Comparison of ENCODE assay signal across 8 cellular contexts in genomic region chr2:25250331-25251031, GRCh38.
A peak's percentile ranks its signal among the peaks of the same experiment; 100 is the strongest.
DNase-seq lines count a peak whose midpoint lies in the region; ATAC-seq and TF ChIP-seq lines count a peak whose summit lies in the region.

No MANE protein-coding gene starts in this region.

- H3K27ac ChIP-seq in ectodermal cell (ENCODE audit: insufficient read depth, low read depth, low read length, poor library complexity, severe bottlenecking): peak overlapping the region; percentile 44
- H3K27ac ChIP-seq in vagina: no peak overlapping the region

- no peak for TF ChIP-seq CTCF in vagina (IDR thresholded peaks at IDR 0.05)

- CTCF ChIA-PET in HEK293T (lab: Yijun Ruan, JAX): no interaction called here

- intact Hi-C loops in posterior cingulate gyrus (cut with DNase I) (no loop called here), vagina (cut with DNase I) (no loop called here)

- ATAC-seq in T-helper 17 cell: peak; percentile 2
- no peak for ATAC-seq in GM21515 (IDR thresholded peaks at IDR 0.05; ENCODE audit: unreplicated experiment)

- H3K9me3 ChIP-seq in T-helper 17 cell (ENCODE audit: control insufficient read depth, low read length, poor library complexity, severe bottlenecking) (no peaks in the 10 kb centered on the region), ectodermal cell (ENCODE audit: control insufficient read depth, low read length) (no peaks in the 10 kb centered on the region), vagina (no peaks in the 10 kb centered on the region)

- POLR2A ChIA-PET in HEK293T (lab: Yijun Ruan, JAX): no interaction called here

- H3K36me3 ChIP-seq in ectodermal cell (ENCODE audit: control insufficient read depth, insufficient read depth, low read length) (peaks cover 28% of the 10 kb centered on the region), vagina (peaks cover 0 to 29% of the 10 kb centered on the region in 2 donors)

- peaks cover 21% of the 10 kb centered on the region for H3K4me1 ChIP-seq in ectodermal cell (ENCODE audit: control insufficient read depth, insufficient read depth, low read length)
- peaks cover 25% of the 10 kb centered on the region for H3K4me1 ChIP-seq in vagina

- peak overlapping the region; percentile 85 for H3K4me3 Mint-ChIP-seq in T-helper 17 cell

- H3K4me3 ChIP-seq in ectodermal cell (ENCODE audit: insufficient read depth, low read depth, low read length) (peak overlapping the region; percentile 62), vagina (no peak overlapping the region)

- peak overlapping the region; percentile 92 for H3K27ac Mint-ChIP-seq in T-helper 17 cell

- H3K27me3 Mint-ChIP-seq in T-helper 17 cell: no peaks in the 10 kb centered on the region

- 3 to 4% methylated on average over 27 of the region's 27 CpGs for WGBS in ectodermal cell, 2 experiments

- no peak for TF ChIP-seq POLR2A in vagina (IDR thresholded peaks at IDR 0.05)

- peaks cover 33% of the 10 kb centered on the region for H3K4me1 Mint-ChIP-seq in T-helper 17 cell

- H3K36me3 Mint-ChIP-seq in T-helper 17 cell (ENCODE audit: low read depth): peaks cover 11% of the 10 kb centered on the region

- peak; percentile 61 for DNase-seq in ELF-1 (ENCODE audit: low read depth, low spot score)
- DNase-seq in T-helper 17 cell: no peak
- DNase-seq in posterior cingulate gyrus: peak in 7 of 10 donors; percentile 33 to 87 (median 59)
- DNase-seq in HEK293T (ENCODE audit: extremely low spot score): no peak
- no peak for DNase-seq in cerebellum (ENCODE audit: low spot score)
- no peak for DNase-seq in vagina (ENCODE audit: extremely low spot score in 2 of 2)

- H3K27me3 ChIP-seq in ectodermal cell (ENCODE audit: control insufficient read depth, insufficient read depth, low read length, poor library complexity, severe bottlenecking): no peaks in the 10 kb centered on the region
- no peaks in the 10 kb centered on the region for H3K27me3 ChIP-seq in vagina

TF ChIP-seq in HEK293T, 16 proteins besides CTCF, POLR2A, EP300 and RAD21:
- TF ChIP-seq BHLHE40 (IDR thresholded peaks at IDR 0.05; ENCODE audit: borderline replicate concordance) (no peak), PKNOX1 (IDR thresholded peaks at IDR 0.05) (no peak), FOXM1 (IDR thresholded peaks at IDR 0.05; ENCODE audit: borderline replicate concordance) (no peak), SUZ12 (IDR thresholded peaks at IDR 0.05) (no peak), HDGF (IDR thresholded peaks at IDR 0.05; ENCODE audit: borderline replicate concordance) (no peak), LEF1 (IDR thresholded peaks at IDR 0.05; ENCODE audit: borderline replicate concordance) (no peak), ELF4 (IDR thresholded peaks at IDR 0.05) (no peak), ZNF384 (IDR thresholded peaks at IDR 0.05) (no peak), SP1 (IDR thresholded peaks at IDR 0.05) (no peak), TARDBP (IDR thresholded peaks at IDR 0.05) (no peak)

Comparison
In these comparisons a context has a peak if more than half of its experiments do, and no peak if none do; other contexts are left out.
1. DNase-seq: peak in ELF-1 (single experiment) and posterior cingulate gyrus (7 of 10); none in T-helper 17 cell (0 of 3), HEK293T (single experiment), cerebellum (single experiment) and vagina (0 of 2).